In genomic region chr22:31489632-31490495, GRCh38 we compare ENCODE assay signal across 1 cellular context.
TF ChIP-seq lines count a peak whose summit lies in the region.

A gene with protein sequence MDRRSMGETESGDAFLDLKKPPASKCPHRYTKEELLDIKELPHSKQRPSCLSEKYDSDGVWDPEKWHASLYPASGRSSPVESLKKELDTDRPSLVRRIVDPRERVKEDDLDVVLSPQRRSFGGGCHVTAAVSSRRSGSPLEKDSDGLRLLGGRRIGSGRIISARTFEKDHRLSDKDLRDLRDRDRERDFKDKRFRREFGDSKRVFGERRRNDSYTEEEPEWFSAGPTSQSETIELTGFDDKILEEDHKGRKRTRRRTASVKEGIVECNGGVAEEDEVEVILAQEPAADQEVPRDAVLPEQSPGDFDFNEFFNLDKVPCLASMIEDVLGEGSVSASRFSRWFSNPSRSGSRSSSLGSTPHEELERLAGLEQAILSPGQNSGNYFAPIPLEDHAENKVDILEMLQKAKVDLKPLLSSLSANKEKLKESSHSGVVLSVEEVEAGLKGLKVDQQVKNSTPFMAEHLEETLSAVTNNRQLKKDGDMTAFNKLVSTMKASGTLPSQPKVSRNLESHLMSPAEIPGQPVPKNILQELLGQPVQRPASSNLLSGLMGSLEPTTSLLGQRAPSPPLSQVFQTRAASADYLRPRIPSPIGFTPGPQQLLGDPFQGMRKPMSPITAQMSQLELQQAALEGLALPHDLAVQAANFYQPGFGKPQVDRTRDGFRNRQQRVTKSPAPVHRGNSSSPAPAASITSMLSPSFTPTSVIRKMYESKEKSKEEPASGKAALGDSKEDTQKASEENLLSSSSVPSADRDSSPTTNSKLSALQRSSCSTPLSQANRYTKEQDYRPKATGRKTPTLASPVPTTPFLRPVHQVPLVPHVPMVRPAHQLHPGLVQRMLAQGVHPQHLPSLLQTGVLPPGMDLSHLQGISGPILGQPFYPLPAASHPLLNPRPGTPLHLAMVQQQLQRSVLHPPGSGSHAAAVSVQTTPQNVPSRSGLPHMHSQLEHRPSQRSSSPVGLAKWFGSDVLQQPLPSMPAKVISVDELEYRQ (minus strand): TSS chr22:31489842. CDS start chr22:31488718, 1,124 bp downstream.

TF ChIP-seq in HepG2, 621 proteins besides CTCF, POLR2A, EP300 and RAD21 (continued from another document and continues in another):
- TF ChIP-seq, protein P1, sequence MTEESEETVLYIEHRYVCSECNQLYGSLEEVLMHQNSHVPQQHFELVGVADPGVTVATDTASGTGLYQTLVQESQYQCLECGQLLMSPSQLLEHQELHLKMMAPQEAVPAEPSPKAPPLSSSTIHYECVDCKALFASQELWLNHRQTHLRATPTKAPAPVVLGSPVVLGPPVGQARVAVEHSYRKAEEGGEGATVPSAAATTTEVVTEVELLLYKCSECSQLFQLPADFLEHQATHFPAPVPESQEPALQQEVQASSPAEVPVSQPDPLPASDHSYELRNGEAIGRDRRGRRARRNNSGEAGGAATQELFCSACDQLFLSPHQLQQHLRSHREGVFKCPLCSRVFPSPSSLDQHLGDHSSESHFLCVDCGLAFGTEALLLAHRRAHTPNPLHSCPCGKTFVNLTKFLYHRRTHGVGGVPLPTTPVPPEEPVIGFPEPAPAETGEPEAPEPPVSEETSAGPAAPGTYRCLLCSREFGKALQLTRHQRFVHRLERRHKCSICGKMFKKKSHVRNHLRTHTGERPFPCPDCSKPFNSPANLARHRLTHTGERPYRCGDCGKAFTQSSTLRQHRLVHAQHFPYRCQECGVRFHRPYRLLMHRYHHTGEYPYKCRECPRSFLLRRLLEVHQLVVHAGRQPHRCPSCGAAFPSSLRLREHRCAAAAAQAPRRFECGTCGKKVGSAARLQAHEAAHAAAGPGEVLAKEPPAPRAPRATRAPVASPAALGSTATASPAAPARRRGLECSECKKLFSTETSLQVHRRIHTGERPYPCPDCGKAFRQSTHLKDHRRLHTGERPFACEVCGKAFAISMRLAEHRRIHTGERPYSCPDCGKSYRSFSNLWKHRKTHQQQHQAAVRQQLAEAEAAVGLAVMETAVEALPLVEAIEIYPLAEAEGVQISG (CRISPR knock-in tag; IDR thresholded peaks at IDR 0.05) = peak; percentile 81
- TF ChIP-seq ZIK1 (CRISPR knock-in tag; IDR thresholded peaks at IDR 0.05; ENCODE audit: borderline replicate concordance, low read depth) (no peak), CSRNP2 (CRISPR knock-in tag; conservative IDR thresholded peaks at IDR 0.05; ENCODE audit: low read depth) (no peak), KLF6 (CRISPR knock-in tag; IDR thresholded peaks at IDR 0.05) (peak; percentile 2; the same call in 1 of the 2 replicates), PAF1 (CRISPR knock-in tag; IDR thresholded peaks at IDR 0.05) (no peak), TP53 (CRISPR knock-in tag; conservative IDR thresholded peaks at IDR 0.05) (no peak), TARDBP (CRISPR knock-in tag; IDR thresholded peaks at IDR 0.05) (peak; percentile 87), CHD4 (IDR thresholded peaks at IDR 0.05; ENCODE audit: borderline replicate concordance, low read length) (no peak), ZNF589 (CRISPR knock-in tag; conservative IDR thresholded peaks at IDR 0.05) (peak; percentile 68), SRF (IDR thresholded peaks at IDR 0.05; ENCODE audit: low read depth, low read length) (no peak), MLLT10 (CRISPR knock-in tag; IDR thresholded peaks at IDR 0.05) (no peak), ZNF501 (CRISPR knock-in tag; IDR thresholded peaks at IDR 0.05) (peak; percentile 89), ZNF263 (CRISPR knock-in tag; IDR thresholded peaks at IDR 0.05) (no peak), GMEB1 (CRISPR knock-in tag; IDR thresholded peaks at IDR 0.05; ENCODE audit: borderline replicate concordance) (peak; percentile 80), HOXA3 (CRISPR knock-in tag; IDR thresholded peaks at IDR 0.05) (peak; percentile 49), HDAC1 (CRISPR knock-in tag; IDR thresholded peaks at IDR 0.05) (peak; percentile 89), HOXA5 (CRISPR knock-in tag; IDR thresholded peaks at IDR 0.05) (no peak; the same call in 1 of the 2 replicates), SP5 (CRISPR knock-in tag; IDR thresholded peaks at IDR 0.05; ENCODE audit: borderline replicate concordance, low read depth) (peak; percentile 66; the same call in 1 of the 2 replicates), THYN1 (CRISPR knock-in tag; IDR thresholded peaks at IDR 0.05; ENCODE audit: borderline replicate concordance, low read depth) (no peak), PAXIP1 (CRISPR knock-in tag; conservative IDR thresholded peaks at IDR 0.05) (peak; percentile 67), SMAD3 (CRISPR knock-in tag; IDR thresholded peaks at IDR 0.05) (peak; percentile 25; the same call in 1 of the 2 replicates), RERE (CRISPR knock-in tag; IDR thresholded peaks at IDR 0.05; ENCODE audit: low read depth) (0 out of 2 replicates have a peak, but pooled peaks have one; percentile 11), ZBTB43 (CRISPR knock-in tag; conservative IDR thresholded peaks at IDR 0.05) (no peak), NR2F2 (IDR thresholded peaks at IDR 0.05; ENCODE audit: borderline replicate concordance, low read depth) (no peak; the same call in 1 of the 2 replicates)
- TF ChIP-seq, protein P2, sequence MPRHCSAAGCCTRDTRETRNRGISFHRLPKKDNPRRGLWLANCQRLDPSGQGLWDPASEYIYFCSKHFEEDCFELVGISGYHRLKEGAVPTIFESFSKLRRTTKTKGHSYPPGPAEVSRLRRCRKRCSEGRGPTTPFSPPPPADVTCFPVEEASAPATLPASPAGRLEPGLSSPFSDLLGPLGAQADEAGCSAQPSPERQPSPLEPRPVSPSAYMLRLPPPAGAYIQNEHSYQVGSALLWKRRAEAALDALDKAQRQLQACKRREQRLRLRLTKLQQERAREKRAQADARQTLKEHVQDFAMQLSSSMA (CRISPR knock-in tag; IDR thresholded peaks at IDR 0.05) = 0 out of 2 replicates have a peak, but pooled peaks have one; percentile 30
- TF ChIP-seq, protein P3, sequence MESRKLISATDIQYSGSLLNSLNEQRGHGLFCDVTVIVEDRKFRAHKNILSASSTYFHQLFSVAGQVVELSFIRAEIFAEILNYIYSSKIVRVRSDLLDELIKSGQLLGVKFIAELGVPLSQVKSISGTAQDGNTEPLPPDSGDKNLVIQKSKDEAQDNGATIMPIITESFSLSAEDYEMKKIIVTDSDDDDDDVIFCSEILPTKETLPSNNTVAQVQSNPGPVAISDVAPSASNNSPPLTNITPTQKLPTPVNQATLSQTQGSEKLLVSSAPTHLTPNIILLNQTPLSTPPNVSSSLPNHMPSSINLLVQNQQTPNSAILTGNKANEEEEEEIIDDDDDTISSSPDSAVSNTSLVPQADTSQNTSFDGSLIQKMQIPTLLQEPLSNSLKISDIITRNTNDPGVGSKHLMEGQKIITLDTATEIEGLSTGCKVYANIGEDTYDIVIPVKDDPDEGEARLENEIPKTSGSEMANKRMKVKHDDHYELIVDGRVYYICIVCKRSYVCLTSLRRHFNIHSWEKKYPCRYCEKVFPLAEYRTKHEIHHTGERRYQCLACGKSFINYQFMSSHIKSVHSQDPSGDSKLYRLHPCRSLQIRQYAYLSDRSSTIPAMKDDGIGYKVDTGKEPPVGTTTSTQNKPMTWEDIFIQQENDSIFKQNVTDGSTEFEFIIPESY (CRISPR knock-in tag; IDR thresholded peaks at IDR 0.05) = no peak
- TF ChIP-seq, protein P4, sequence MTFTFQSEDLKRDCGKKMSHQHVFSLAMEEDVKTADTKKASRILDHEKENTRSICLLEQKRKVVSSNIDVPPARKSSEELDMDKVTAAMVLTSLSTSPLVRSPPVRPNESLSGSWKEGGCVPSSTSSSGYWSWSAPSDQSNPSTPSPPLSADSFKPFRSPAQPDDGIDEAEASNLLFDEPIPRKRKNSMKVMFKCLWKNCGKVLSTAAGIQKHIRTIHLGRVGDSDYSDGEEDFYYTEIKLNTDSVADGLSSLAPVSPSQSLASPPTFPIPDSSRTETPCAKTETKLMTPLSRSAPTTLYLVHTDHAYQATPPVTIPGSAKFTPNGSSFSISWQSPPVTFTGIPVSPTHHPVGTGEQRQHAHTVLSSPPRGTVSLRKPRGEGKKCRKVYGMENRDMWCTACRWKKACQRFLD (CRISPR knock-in tag; IDR thresholded peaks at IDR 0.05; ENCODE audit: borderline replicate concordance) = 0 out of 2 replicates have a peak, but pooled peaks have one; percentile 24
